ENCODE assay signal across 23 cellular contexts in genomic region chr19:34686455-34686854, GRCh38. TPM values are rescaled to one million over a fixed set of nuclear protein-coding genes. Genes with fewer than 3 reads are reported as not detected.
DNase-seq lines count a peak whose midpoint lies in the region; ATAC-seq and TF ChIP-seq lines count a peak whose summit lies in the region.
"Had no signal": no experiment of that assay in that cellular context is flagged by ENCODE, and none has a peak within 500 bp of the region (broad histone marks: within the 10 kb centered on the region; RNA-seq: fewer than 3 reads in every experiment).

No MANE protein-coding gene starts in this region.

- CTCF ChIA-PET in CD8-positive, alpha-beta T cell (lab: Charles Lee), result no interaction called here

- no peak for DNase-seq in CD8-positive, alpha-beta T cell
- DNase-seq in adipocyte (ENCODE audit: low read depth) (no peak), epithelial cell of esophagus (ENCODE audit: low read depth) (peak; percentile 67), iris pigment epithelial cell (ENCODE audit: low read depth) (peak; percentile 15), NOMO-1 (lab: John Stamatoyannopoulos, UW; ENCODE audit: unreplicated experiment in 2 of 2) (no peak), Ammon's horn (ENCODE audit: low spot score) (no peak), cerebellum (ENCODE audit: low spot score) (no peak), NCI-H446 (lab: John Stamatoyannopoulos, UW) (no peak)
- DNase-seq: 8988T; CD4-positive, CD25-positive, alpha-beta regulatory T cell; CD8-positive, alpha-beta memory T cell; DMS 273 treated with DMSO at 0.1 percent for 48 hours; DMS79; EL; GDM1; H9 had no signal

- H3K27me3 Mint-ChIP-seq in CD8-positive, alpha-beta T cell (ENCODE audit: low read depth), result peaks cover 11% of the 10 kb centered on the region
- H3K27me3 Mint-ChIP-seq: CD4-positive, CD25-positive, alpha-beta regulatory T cell had no signal

- no peak for TF ChIP-seq CTCF in CD8-positive, alpha-beta T cell (IDR thresholded peaks at IDR 0.05)
- TF ChIP-seq CTCF in epithelial cell of esophagus (IDR thresholded peaks at IDR 0.05; ENCODE audit: insufficient read depth, low read depth, low read length, missing control alignments), result no peak

- peaks cover 70% of the 10 kb centered on the region for H3K9me3 Mint-ChIP-seq in CD8-positive, alpha-beta T cell

- intact Hi-C loops in CD8-positive, alpha-beta T cell (cut with DNase I, micrococcal nuclease), result no loop called here

- ATAC-seq in CD8-positive, alpha-beta T cell, result no peak
- ATAC-seq: GM12878, GM23338, HCT116 had no signal

- H3K27ac Mint-ChIP-seq in CD8-positive, alpha-beta T cell, result no peak overlapping the region
- H3K27ac Mint-ChIP-seq: B cell; CD4-positive, CD25-positive, alpha-beta regulatory T cell; CD8-positive, alpha-beta memory T cell; GM23338; H9 had no signal

- H3K4me3 Mint-ChIP-seq in CD8-positive, alpha-beta T cell, result no peak overlapping the region
- H3K4me3 Mint-ChIP-seq: B cell; CD4-positive, CD25-positive, alpha-beta regulatory T cell; CD8-positive, alpha-beta memory T cell; GM23338; H9 had no signal

- no peaks in the 10 kb centered on the region for H3K27me3 ChIP-seq in CD8-positive, alpha-beta T cell (ENCODE audit: insufficient read depth, low read length)
- no peaks in the 10 kb centered on the region for H3K27me3 ChIP-seq in adipocyte (replicated peaks; ENCODE audit: control insufficient read depth, insufficient read depth, low read length)
- H3K27me3 ChIP-seq: BLaER1 had no signal

- no peaks in the 10 kb centered on the region for H3K4me1 Mint-ChIP-seq in CD8-positive, alpha-beta T cell (ENCODE audit: low read depth)
- H3K4me1 Mint-ChIP-seq: B cell; CD8-positive, alpha-beta memory T cell; GM23338; H9 had no signal

- H3K9ac ChIP-seq in adipocyte (ENCODE audit: low read length), result no peak overlapping the region
- H3K9ac ChIP-seq: BLaER1 had no signal

- peaks cover 48% of the 10 kb centered on the region for H3K9me3 ChIP-seq in CD8-positive, alpha-beta T cell (ENCODE audit: low read length)
- peaks cover 72% of the 10 kb centered on the region for H3K9me3 ChIP-seq in adipocyte (ENCODE audit: control insufficient read depth, low read length)

- H3K36me3 ChIP-seq in CD8-positive, alpha-beta T cell (ENCODE audit: insufficient read depth, low read length), result peaks cover 20% of the 10 kb centered on the region
- H3K36me3 ChIP-seq in adipocyte (ENCODE audit: control insufficient read depth, insufficient read depth, low read length, severe bottlenecking), result peaks cover 45% of the 10 kb centered on the region

- peaks cover 42% of the 10 kb centered on the region for H3K36me3 Mint-ChIP-seq in CD8-positive, alpha-beta T cell

- H3K27ac ChIP-seq in CD8-positive, alpha-beta T cell (ENCODE audit: low read depth, low read length), result no peak overlapping the region
- H3K27ac ChIP-seq: BLaER1, C4-2B had no signal

- POLR2A ChIA-PET in CD8-positive, alpha-beta T cell (lab: Charles Lee), result no interaction called here

- H3K4me3 ChIP-seq in CD8-positive, alpha-beta T cell (ENCODE audit: low read depth, low read length), result peak overlapping the region; percentile 12
- H3K4me3 ChIP-seq in adipocyte (ENCODE audit: low read length), result peak overlapping the region; percentile 24
- no peak overlapping the region for H3K4me3 ChIP-seq in epithelial cell of esophagus (ENCODE audit: low read length)
- H3K4me3 ChIP-seq: BLaER1, GM12878, GM23338 had no signal

- H3K4me1 ChIP-seq in CD8-positive, alpha-beta T cell (ENCODE audit: insufficient read depth, low read length), result no peaks in the 10 kb centered on the region
- H3K4me1 ChIP-seq in adipocyte (ENCODE audit: control insufficient read depth, insufficient read depth, low read length), result no peaks in the 10 kb centered on the region
- H3K4me1 ChIP-seq: BLaER1 had no signal

RNA-seq across cellular contexts. Expression of gene ZNF302, which starts 9.0 kb away (rescaled TPM):
- 10 to 100 TPM in 1 of 2 experiments, 1 to 10 TPM in 1; 8.0 to 10.5 TPM for total RNA-seq in CD8-positive, alpha-beta T cell
- 62.4 TPM for total RNA-seq in cerebellum

RNA-seq across cellular contexts. Expression of gene SCGB2B2, which starts 9.5 kb away (rescaled TPM):
- 1 to 10 TPM in 1 of 2 experiments, under 1 TPM in 1; 0.44 to 1.2 TPM for total RNA-seq in CD8-positive, alpha-beta T cell
- total RNA-seq in cerebellum, result 1.6 TPM
- total RNA-seq: H4, H9 had no signal

RNA-seq across cellular contexts. Expression of gene ZNF181, which starts 47.6 kb away (rescaled TPM):
- total RNA-seq in CD8-positive, alpha-beta T cell, result 1 to 10 TPM; 1.5 to 1.7 TPM
- total RNA-seq in cerebellum, result 34.4 TPM

Comparison
In these comparisons a context has a peak if more than half of its experiments do, and no peak if none do; other contexts are left out.
1. DNase-seq: peak in epithelial cell of esophagus (single experiment) and iris pigment epithelial cell (single experiment); none in CD8-positive, alpha-beta T cell (0 of 7), adipocyte (single experiment), NOMO-1 (0 of 2), Ammon's horn (single experiment), cerebellum (single experiment) and NCI-H446 (0 of 2).
2. RNA of gene ZNF181, which starts 47.6 kb away (total RNA-seq): 34.4 TPM in cerebellum (single experiment); 1.5 to 1.7 TPM in CD8-positive, alpha-beta T cell; every median in the first group is over 10 times any median in the second.